ENCODE assay signal across 8 cellular contexts in the genomic region with DNA sequence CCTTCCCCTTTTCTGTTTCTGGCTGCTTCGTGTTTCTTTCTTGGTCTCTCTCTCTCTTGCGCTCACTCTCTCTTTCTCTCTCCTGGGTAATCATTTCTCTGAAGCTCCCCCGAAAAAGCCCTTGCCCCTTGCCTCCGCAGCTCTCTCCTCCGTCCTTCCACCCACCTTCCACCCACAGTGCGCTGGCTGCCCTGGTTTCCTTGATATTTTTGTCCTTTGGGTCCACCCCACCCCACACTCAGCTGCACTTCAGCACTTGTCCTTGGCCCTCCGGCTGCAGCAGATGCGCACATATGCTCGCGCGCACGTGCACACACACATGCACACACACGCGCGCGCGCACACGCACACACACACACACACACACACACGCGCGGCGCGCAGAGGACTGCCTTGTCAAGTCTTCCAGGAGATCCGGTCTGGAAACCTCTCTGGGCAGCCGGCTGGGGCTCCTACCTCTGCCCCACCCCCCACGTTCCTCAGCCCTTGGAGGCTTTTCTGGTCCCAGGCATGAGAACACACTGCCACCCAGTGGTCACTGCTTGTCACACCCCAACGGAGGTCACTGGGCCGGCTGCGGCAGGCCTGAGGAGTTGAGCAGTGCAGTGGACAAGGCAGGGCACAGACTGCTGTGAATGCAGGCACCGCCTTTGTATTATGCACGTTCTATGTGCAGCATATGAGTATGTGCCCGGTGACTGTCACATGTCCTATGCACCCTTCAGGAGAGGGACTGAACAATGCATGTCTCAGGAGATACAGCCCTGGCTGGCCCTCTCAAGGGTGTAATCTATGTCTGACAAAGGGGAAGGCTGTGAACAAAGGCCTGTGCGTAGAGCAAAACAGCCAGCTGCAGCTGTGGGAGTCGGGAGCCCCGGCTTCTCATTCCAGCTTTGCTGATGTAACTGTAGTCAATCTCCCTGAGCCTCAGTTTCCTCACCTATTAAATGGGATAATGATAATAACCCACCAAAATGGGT. TPM values are rescaled to one million over a fixed set of nuclear protein-coding genes. Genes with fewer than 3 reads are reported as not detected.
DNase-seq lines count a peak whose midpoint lies in the region; TF ChIP-seq lines count a peak whose summit lies in the region.

No MANE protein-coding gene starts in this region.

- no peak overlapping the region for H2BK20ac ChIP-seq in H9 (ENCODE audit: low read depth, low read length, poor library complexity, severe bottlenecking)

- H3K27ac Mint-ChIP-seq in H9: peak overlapping the region; percentile 72 to 93 (median 84)
- H3K27ac Mint-ChIP-seq in activated naive CD4-positive, alpha-beta T cell treated with anti-CD3 and anti-CD28 coated beads, Interleukin-2, amount 10 ng/mL, durations not matched to agents 7 days and 5 days: peak overlapping the region; percentile 56

- H3K4me2 ChIP-seq in H9 (ENCODE audit: insufficient read depth, insufficient read length, low read length): peak overlapping the region; percentile 84

- no peaks in the 10 kb centered on the region for H3K79me2 ChIP-seq in H9 (ENCODE audit: insufficient read depth, low read length)

- no peaks in the 10 kb centered on the region for H3K79me1 ChIP-seq in H9 (ENCODE audit: insufficient read depth, low read depth, low read length, poor library complexity, severe bottlenecking)

- CTCF ChIA-PET in activated naive CD4-positive, alpha-beta T cell treated with anti-CD3 and anti-CD28 coated beads, Interleukin-2, amount 10 ng/mL, durations not matched to agents 7 days and 5 days (lab: Charles Lee): interaction anchor here (0.6 to 9.6 kb wide), 11 partner anchors 8 to 158 kb away, joined by 3 to 63 read pairs (median 8); a partner anchor contains a TSS

- no peak overlapping the region for H2BK15ac ChIP-seq in H9 (ENCODE audit: low read depth, low read length)

- peaks cover 5% of the 10 kb centered on the region; the same call in 1 of the 2 replicates for H3K27me3 ChIP-seq in H9 (ENCODE audit: insufficient read depth, low read length)

- peak overlapping the region; percentile 1 for H3K9ac ChIP-seq in H9 (ENCODE audit: extremely low read depth, insufficient read length, low read length)

- no peak overlapping the region for H2AFZ ChIP-seq in H9 (ENCODE audit: low read length)

- peak; percentile 98 for TF ChIP-seq CTCF in H9 (conservative IDR thresholded peaks at IDR 0.05)

- WGBS in H9 (ENCODE audit: extremely low coverage, insufficient read length, low lambda C conversion rate): no CpG with 5 or more reads among the region's 35 CpGs

- no peak overlapping the region for H2BK12ac ChIP-seq in H9 (ENCODE audit: insufficient read length, low read depth, low read length)

- H3K4ac ChIP-seq in H9 (ENCODE audit: low read depth, low read length): no peak overlapping the region

- peaks cover 0 to 3% of the 10 kb centered on the region in 2 experiments; a peak in 2 of 5 replicates for H3K9me3 Mint-ChIP-seq in H9
- H3K9me3 Mint-ChIP-seq in activated naive CD4-positive, alpha-beta T cell treated with anti-CD3 and anti-CD28 coated beads, Interleukin-2, amount 10 ng/mL, durations not matched to agents 7 days and 5 days: no peaks in the 10 kb centered on the region

- H3K27me3 Mint-ChIP-seq in H9 (ENCODE audit: low read depth): peaks cover 43% of the 10 kb centered on the region
- peaks cover 51% of the 10 kb centered on the region for H3K27me3 Mint-ChIP-seq in activated naive CD4-positive, alpha-beta T cell treated with anti-CD3 and anti-CD28 coated beads, Interleukin-2, amount 10 ng/mL, durations not matched to agents 7 days and 5 days

- H4K20me1 ChIP-seq in H9 (ENCODE audit: control insufficient read depth, insufficient read depth, insufficient read length): no peaks in the 10 kb centered on the region

- H3K56ac ChIP-seq in H9 (ENCODE audit: insufficient read length, low read depth, low read length): no peak overlapping the region

- no peak overlapping the region for H3K27ac ChIP-seq in H9 (ENCODE audit: insufficient read length, low read depth, low read length)

- H3K4me1 Mint-ChIP-seq in H9: peaks cover 35 to 42% of the 10 kb centered on the region in 2 experiments
- H3K4me1 Mint-ChIP-seq in activated naive CD4-positive, alpha-beta T cell treated with anti-CD3 and anti-CD28 coated beads, Interleukin-2, amount 10 ng/mL, durations not matched to agents 7 days and 5 days: peaks cover 69% of the 10 kb centered on the region

- H3K9me3 ChIP-seq in H9 (ENCODE audit: control insufficient read depth, low read depth, low read length): no peaks in the 10 kb centered on the region

- H4K91ac ChIP-seq in H9 (ENCODE audit: insufficient read length, low read depth, low read length): no peak overlapping the region

- H3K23me2 ChIP-seq in H9 (ENCODE audit: insufficient read length, low read depth, low read length, poor library complexity, severe bottlenecking): peaks cover 11% of the 10 kb centered on the region

- H4K8ac ChIP-seq in H9 (replicated peaks; ENCODE audit: insufficient read length, low read depth, low read length): no peak overlapping the region

- H3K18ac ChIP-seq in H9 (ENCODE audit: insufficient read length, low read depth, low read length): no peak overlapping the region

- DNase-seq in EH (ENCODE audit: low read depth): peak; percentile 95
- peak; percentile 98 for DNase-seq in H9
- DNase-seq in NCI-H1048 (lab: John Stamatoyannopoulos, UW): peak; percentile 77
- DNase-seq in SK-N-DZ (ENCODE audit: low spot score): peak; percentile 95
- peak; percentile 94 for DNase-seq in activated naive CD4-positive, alpha-beta T cell treated with anti-CD3 and anti-CD28 coated beads, Interleukin-2, amount 10 ng/mL, durations not matched to agents 7 days and 5 days
- DNase-seq in germinal center (ENCODE audit: low spot score): peak; percentile 78
- peak; percentile 52 for DNase-seq in non-pigmented ciliary epithelial cell (ENCODE audit: low read depth)
- peak; percentile 95 for DNase-seq in superior temporal gyrus (ENCODE audit: extremely low spot score)

- no peak overlapping the region for H2BK5ac ChIP-seq in H9 (ENCODE audit: insufficient read length, low read length)

- H4K5ac ChIP-seq in H9 (ENCODE audit: insufficient read length, low read depth, low read length): no peak overlapping the region

- H3K4me3 Mint-ChIP-seq in H9: peak overlapping the region; percentile 83 to 95
- peak overlapping the region; percentile 75 for H3K4me3 Mint-ChIP-seq in activated naive CD4-positive, alpha-beta T cell treated with anti-CD3 and anti-CD28 coated beads, Interleukin-2, amount 10 ng/mL, durations not matched to agents 7 days and 5 days

- H3K23ac ChIP-seq in H9 (ENCODE audit: insufficient read length, low read depth, low read length): no peak overlapping the region

- no peaks in the 10 kb centered on the region for H3K4me1 ChIP-seq in H9 (ENCODE audit: insufficient read depth, low read length)

- H3T11ph ChIP-seq in H9 (ENCODE audit: low read length): no peak overlapping the region

- H2BK120ac ChIP-seq in H9 (ENCODE audit: low read depth, low read length, poor library complexity, severe bottlenecking): no peak overlapping the region

- H2AK5ac ChIP-seq in H9 (ENCODE audit: insufficient read length, low read length): no peak overlapping the region

- peak overlapping the region; percentile 1; the same call in 1 of the 2 replicates for H3K14ac ChIP-seq in H9 (ENCODE audit: insufficient read depth, low read length)

- peaks cover 4 to 23% (median 21%) of the 10 kb centered on the region in 3 experiments for H3K36me3 Mint-ChIP-seq in H9 (ENCODE audit: insufficient read depth in 1 of 3, low read depth in 3 of 3)
- H3K36me3 Mint-ChIP-seq in activated naive CD4-positive, alpha-beta T cell treated with anti-CD3 and anti-CD28 coated beads, Interleukin-2, amount 10 ng/mL, durations not matched to agents 7 days and 5 days: no peaks in the 10 kb centered on the region

RNA-seq across cellular contexts. Expression of a gene that starts 6.5 kb away (rescaled TPM):
- 1.7 and 2.2 TPM in 2 replicates for total RNA-seq in H9 (2021)
- polyA plus RNA-seq in SK-N-DZ (2014; cell fraction: cytosol; rRNA removed): 0.46 and 2.2 TPM in 2 replicates
- polyA plus RNA-seq in SK-N-DZ (2014; cell fraction: nucleus; rRNA removed): 14.0 and 24.1 TPM in 2 replicates

RNA-seq across cellular contexts. Expression of a gene that starts 10.5 kb away (rescaled TPM):
- total RNA-seq in H9 (2021): 0.88 and 1.1 TPM in 2 replicates
- 5.8 and 7.7 TPM in 2 replicates for polyA plus RNA-seq in SK-N-DZ (2014; cell fraction: cytosol; rRNA removed)
- polyA plus RNA-seq in SK-N-DZ (2014; cell fraction: nucleus; rRNA removed): 6.6 and 8.7 TPM in 2 replicates

RNA-seq across cellular contexts. Expression of a gene that starts 12.7 kb away (rescaled TPM):
- 422 and 438 TPM in 2 replicates for total RNA-seq in H9 (2021)
- polyA plus RNA-seq in SK-N-DZ (2014; cell fraction: cytosol; rRNA removed): 377 and 1,003 TPM in 2 replicates
- polyA plus RNA-seq in SK-N-DZ (2014; cell fraction: nucleus; rRNA removed): 347 and 365 TPM in 2 replicates

RNA-seq across cellular contexts. Expression of a gene that starts 25.9 kb away (rescaled TPM):
- 244 and 258 TPM in 2 replicates for total RNA-seq in H9 (2021)
- polyA plus RNA-seq in SK-N-DZ (2014; cell fraction: cytosol; rRNA removed): 296 and 349 TPM in 2 replicates
- 249 and 259 TPM in 2 replicates for polyA plus RNA-seq in SK-N-DZ (2014; cell fraction: nucleus; rRNA removed)

RNA-seq across cellular contexts. Expression of a gene that starts 42.8 kb away (rescaled TPM):
- 4.6 and 6.1 TPM in 2 replicates for total RNA-seq in H9 (2021)
- 37.5 and 46.0 TPM in 2 replicates for polyA plus RNA-seq in SK-N-DZ (2014; cell fraction: cytosol; rRNA removed)
- 70.7 and 77.4 TPM in 2 replicates for polyA plus RNA-seq in SK-N-DZ (2014; cell fraction: nucleus; rRNA removed)
